ENCODE assay signal across 27 cellular contexts in genomic region chr14:76943072-76943471, GRCh38.
"Had no signal": no experiment of that assay in that cellular context is flagged by ENCODE, and none has a peak within 500 bp of the region (broad histone marks: within the 10 kb centered on the region; RNA-seq: fewer than 3 reads in every experiment).

No MANE protein-coding gene starts in this region.

- H2AFZ ChIP-seq: hepatocyte had no signal

- H3K4me2 ChIP-seq: hepatocyte had no signal

- ATAC-seq: right cardiac atrium had no signal

- H3K27me3 Mint-ChIP-seq: activated naive CD4-positive, alpha-beta T cell treated with anti-CD3 and anti-CD28 coated beads, Interleukin-2, amount 50 U/mL, for 24 hours; activated naive CD8-positive, alpha-beta T cell treated with anti-CD3 and anti-CD28 coated beads, Interleukin-2, amount 50 U/mL, for 24 hours; central memory CD8-positive, alpha-beta T cell had no signal

- H3K27ac Mint-ChIP-seq: activated naive CD4-positive, alpha-beta T cell treated with anti-CD3 and anti-CD28 coated beads, Interleukin-2, amount 50 U/mL, for 24 hours; activated naive CD8-positive, alpha-beta T cell treated with anti-CD3 and anti-CD28 coated beads, Interleukin-2, amount 50 U/mL, for 24 hours; activated T-helper 1 cell treated with anti-CD3 and anti-CD28 coated beads, Interleukin-12 subunit alpha, Interleukin-12 subunit beta, Interleukin-2, Interleukin-4 antibody, amounts not matched to agents 30 ng/mL and 10 ng/mL and 1 ng/mL, durations not matched to agents 14 hours and 24 hours and 36 hours had no signal

- H3K9me3 ChIP-seq: left ventricle myocardium inferior, spleen, tibial nerve had no signal

- DNase-seq: activated CD4-positive, alpha-beta T cell treated with anti-CD3 and anti-CD28 coated beads, Interleukin-2, amount 50 U/mL, for 4 hours; activated CD4-positive, CD25-positive, alpha-beta regulatory T cell treated with anti-CD3 and anti-CD28 coated beads, Interleukin-2, amount 50 U/mL, for 72 hours; activated CD8-positive, alpha-beta memory T cell treated with anti-CD3 and anti-CD28 coated beads, Interleukin-2, amount 50 U/mL, for 4 hours; activated gamma-delta T cell; activated naive CD8-positive, alpha-beta T cell treated with anti-CD3 and anti-CD28 coated beads, Interleukin-2, amount 50 U/mL, for 24 hours; activated T-cell treated with anti-CD3 and anti-CD28 coated beads, Interleukin-2, amount 50 U/mL, for 1 hour; amygdala; dermis blood vessel endothelial cell; effector CD4-positive, alpha-beta T cell; islet precursor cell; left ventricle myocardium inferior; naive B cell; posterior cingulate gyrus; right cardiac atrium; spleen; stimulated activated CD4-positive, alpha-beta T cell treated with anti-CD3 and anti-CD28 coated beads, Interleukin-2, amount 100 ng/mL, for 48 hours; stimulated activated naive CD4-positive, alpha-beta T cell treated with Interleukin-2 at 50 U/mL for 16 hours; T-helper 2 cell had no signal

- H3K27ac ChIP-seq: epithelial cell of prostate, hepatocyte, left ventricle myocardium inferior, tibial nerve had no signal

- H3K9me3 Mint-ChIP-seq: activated naive CD4-positive, alpha-beta T cell treated with anti-CD3 and anti-CD28 coated beads, Interleukin-2, amount 50 U/mL, for 24 hours; activated naive CD8-positive, alpha-beta T cell treated with anti-CD3 and anti-CD28 coated beads, Interleukin-2, amount 50 U/mL, for 24 hours; activated T-helper 1 cell treated with anti-CD3 and anti-CD28 coated beads, Interleukin-12 subunit alpha, Interleukin-12 subunit beta, Interleukin-2, Interleukin-4 antibody, amounts not matched to agents 30 ng/mL and 10 ng/mL and 1 ng/mL, durations not matched to agents 14 hours and 24 hours and 36 hours; central memory CD8-positive, alpha-beta T cell; naive B cell had no signal

- H3K4me3 Mint-ChIP-seq: activated naive CD4-positive, alpha-beta T cell treated with anti-CD3 and anti-CD28 coated beads, Interleukin-2, amount 50 U/mL, for 24 hours; activated naive CD8-positive, alpha-beta T cell treated with anti-CD3 and anti-CD28 coated beads, Interleukin-2, amount 50 U/mL, for 24 hours; activated T-helper 1 cell treated with anti-CD3 and anti-CD28 coated beads, Interleukin-12 subunit alpha, Interleukin-12 subunit beta, Interleukin-2, Interleukin-4 antibody, amounts not matched to agents 30 ng/mL and 10 ng/mL and 1 ng/mL, durations not matched to agents 14 hours and 24 hours and 36 hours; central memory CD8-positive, alpha-beta T cell had no signal

- H3K36me3 Mint-ChIP-seq: activated naive CD4-positive, alpha-beta T cell treated with anti-CD3 and anti-CD28 coated beads, Interleukin-2, amount 50 U/mL, for 24 hours; naive B cell had no signal

- H3K36me3 ChIP-seq: left ventricle myocardium inferior, spleen, tibial nerve had no signal

- H3K27me3 ChIP-seq: hepatocyte, spleen, tibial nerve had no signal

- H3K4me3 ChIP-seq: hepatocyte, left ventricle myocardium inferior, lung, spleen, tibial nerve had no signal

- H3K79me2 ChIP-seq: hepatocyte had no signal

- FAIRE-seq: colon, frontal cortex had no signal
